ENCODE assay signal across 28 cellular contexts in the genomic region with DNA sequence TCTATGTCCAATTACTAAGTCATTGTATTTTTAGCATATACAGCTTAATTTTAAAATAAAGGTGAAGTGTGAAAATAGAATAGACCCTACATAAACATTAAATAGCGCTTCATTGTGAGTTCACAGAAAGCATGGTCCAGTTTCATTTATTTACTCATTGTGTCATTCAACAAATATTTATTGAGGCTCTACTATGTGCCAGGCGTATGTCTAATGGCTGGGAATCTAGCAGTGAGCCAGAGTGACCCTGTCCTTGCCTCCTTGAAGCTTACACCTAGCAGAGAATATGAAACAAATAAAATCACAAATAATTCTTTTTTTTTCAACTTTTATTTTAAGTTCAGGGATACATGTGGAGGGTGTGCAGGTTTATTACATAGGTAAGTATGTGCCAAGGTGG.
"Had no signal": no experiment of that assay in that cellular context is flagged by ENCODE, and none has a peak within 500 bp of the region (broad histone marks: within the 10 kb centered on the region; RNA-seq: fewer than 3 reads in every experiment).

No MANE protein-coding gene starts in this region.

- DNase-seq: naive thymus-derived CD8-positive, alpha-beta T cell; occipital lobe; ovary; posterior cingulate gyrus; psoas muscle; right cardiac atrium; spleen; stimulated activated CD4-positive, alpha-beta T cell treated with anti-CD3 and anti-CD28 coated beads, Interleukin-12 subunit alpha, Interleukin-12 subunit beta, amount 100 ng/mL, for 4 hours; stimulated activated CD4-positive, alpha-beta T cell treated with anti-CD3 and anti-CD28 coated beads, Interleukin-1b, Interleukin-23, amount 100 ng/mL, for 48 hours; stimulated activated CD4-positive, alpha-beta T cell treated with anti-CD3 and anti-CD28 coated beads, Interleukin-4, amount 100 ng/mL, for 1 hour; stimulated activated CD4-positive, alpha-beta T cell treated with anti-CD3 and anti-CD28 coated beads, Interleukin-4, amount 100 ng/mL, for 4 hours; stimulated activated CD8-positive, alpha-beta memory T cell treated with anti-CD3 and anti-CD28 coated beads, Interleukin-4, amount 100 ng/mL, for 48 hours; stimulated activated naive CD4-positive, alpha-beta T cell; stimulated activated naive CD8-positive, alpha-beta T cell treated with anti-CD3 and anti-CD28 coated beads, Interleukin-15, amount 100 ng/mL, for 72 hours; stimulated activated naive CD8-positive, alpha-beta T cell treated with anti-CD3 and anti-CD28 coated beads, Interleukin-15, Interleukin-2, amounts not matched to agents 100 U/mL and 50 U/mL, for 24 hours; substantia nigra; testis; tibial artery; transverse colon; upper lobe of right lung; uterus had no signal

- ATAC-seq: naive thymus-derived CD8-positive, alpha-beta T cell; psoas muscle; right cardiac atrium; sciatic nerve; stimulated activated memory B cell treated with anti-CD40 and anti-IgM and Interleukin-4, amounts not matched to agents 10 μg/mL and 1 μg/mL and 100 μg/mL, for 72 hours; stimulated activated naive CD8-positive, alpha-beta T cell treated with anti-CD3 and anti-CD28 coated beads, Interleukin-15, amount 100 ng/mL, for 72 hours; stimulated activated naive CD8-positive, alpha-beta T cell treated with anti-CD3 and anti-CD28 coated beads, Interleukin-15, Interleukin-2, amounts not matched to agents 100 U/mL and 50 U/mL, for 24 hours; upper lobe of right lung had no signal

- H3K9ac ChIP-seq: neural progenitor cell, parathyroid adenoma had no signal

- H3K27me3 ChIP-seq: neural progenitor cell, ovary, spleen, suprapubic skin, testis, tibial artery, transverse colon, upper lobe of right lung, uterus had no signal

- H3K4me1 ChIP-seq: neural progenitor cell, parathyroid adenoma, psoas muscle, spleen, suprapubic skin, testis, tibial artery, transverse colon, upper lobe of right lung, uterus had no signal

- H3K36me3 ChIP-seq: neural progenitor cell, ovary, spleen, suprapubic skin, tibial artery, transverse colon, upper lobe of right lung, uterus had no signal

- H3K27ac ChIP-seq: neural progenitor cell, ovary, parathyroid adenoma, psoas muscle, skin epidermis, spleen, suprapubic skin, testis, tibial artery, transverse colon, upper lobe of right lung, uterus had no signal

- H3K4me2 ChIP-seq: neural progenitor cell, smooth muscle cell had no signal

- H3K9me3 ChIP-seq: ovary, psoas muscle, suprapubic skin, testis, tibial artery, transverse colon, upper lobe of right lung, uterus had no signal

- H3K79me2 ChIP-seq: parathyroid adenoma had no signal

- H3K4me3 ChIP-seq: neural progenitor cell, ovary, psoas muscle, skin epidermis, smooth muscle cell, spleen, suprapubic skin, testis, tibial artery, transverse colon, upper lobe of right lung, uterus had no signal

- H2AFZ ChIP-seq: neural progenitor cell, parathyroid adenoma had no signal
